10 cellular contexts compared by ENCODE assay signal in genomic region chr5:139862313-139862712, GRCh38.
DNase-seq lines count a peak whose midpoint lies in the region; ATAC-seq, FAIRE-seq and TF ChIP-seq lines count a peak whose summit lies in the region.
"Had no signal": no experiment of that assay in that cellular context is flagged by ENCODE, and none has a peak within 500 bp of the region (broad histone marks: within the 10 kb centered on the region; RNA-seq: fewer than 3 reads in every experiment).

No MANE protein-coding gene starts in this region.

- H3K9me3 Mint-ChIP-seq in HFFc6 = no peaks in the 10 kb centered on the region
- no peaks in the 10 kb centered on the region for H3K9me3 Mint-ChIP-seq in activated T-helper 17 cell treated with anti-CD3 and anti-CD28 coated beads, Interleukin-2, amount 50 U/mL, for 72 hours

- peaks cover 22% of the 10 kb centered on the region for H3K27me3 Mint-ChIP-seq in HFFc6 (ENCODE audit: insufficient read depth)
- peaks cover 13% of the 10 kb centered on the region for H3K27me3 Mint-ChIP-seq in activated T-helper 17 cell treated with anti-CD3 and anti-CD28 coated beads, Interleukin-2, amount 50 U/mL, for 72 hours

- no peaks in the 10 kb centered on the region for H3K4me1 Mint-ChIP-seq in HFFc6 (ENCODE audit: low read depth)
- H3K4me1 Mint-ChIP-seq in activated T-helper 17 cell treated with anti-CD3 and anti-CD28 coated beads, Interleukin-2, amount 50 U/mL, for 72 hours = no peaks in the 10 kb centered on the region

- no peaks in the 10 kb centered on the region for H3K36me3 ChIP-seq in GM06990 (ENCODE audit: control insufficient read depth, insufficient read depth, low read length)
- no peaks in the 10 kb centered on the region for H3K36me3 ChIP-seq in kidney (ENCODE audit: control insufficient read depth in 1 of 2, insufficient read depth in 2 of 2, low read length in 2 of 2)
- H3K36me3 ChIP-seq: breast epithelium had no signal

- no peak overlapping the region for H3K4me3 Mint-ChIP-seq in HFFc6
- H3K4me3 Mint-ChIP-seq in activated T-helper 17 cell treated with anti-CD3 and anti-CD28 coated beads, Interleukin-2, amount 50 U/mL, for 72 hours = no peak overlapping the region

- no peak overlapping the region; the same call in 1 of the 2 replicates for H3K27ac Mint-ChIP-seq in HFFc6
- no peak overlapping the region for H3K27ac Mint-ChIP-seq in activated T-helper 17 cell treated with anti-CD3 and anti-CD28 coated beads, Interleukin-2, amount 50 U/mL, for 72 hours

- H3K9ac ChIP-seq in kidney (ENCODE audit: low read length in 2 of 2) = no peak overlapping the region

- peaks cover 0 to 3% of the 10 kb centered on the region in 2 donors for H3K4me1 ChIP-seq in kidney (ENCODE audit: control insufficient read depth in 1 of 2, insufficient read depth in 1 of 2, low read depth in 1 of 2, low read length in 2 of 2)
- H3K4me1 ChIP-seq: breast epithelium had no signal

- no peak for FAIRE-seq in kidney (lab: Jason Lieb, UNC)

- ATAC-seq in activated T-helper 17 cell treated with anti-CD3 and anti-CD28 coated beads, Interleukin-2, amount 50 U/mL, for 72 hours (replicated peaks) = peak; percentile 52

- TF ChIP-seq CTCF in GM06990 (IDR thresholded peaks at IDR 0.05; ENCODE audit: insufficient read depth, low read length, poor library complexity, severe bottlenecking) = no peak
- no peak for TF ChIP-seq CTCF in HFFc6 (IDR thresholded peaks at IDR 0.05)
- no peak for TF ChIP-seq CTCF in kidney (IDR thresholded peaks at IDR 0.05; ENCODE audit: borderline replicate concordance, extremely low read depth, insufficient read depth)

- intact Hi-C loops in kidney (cut with DNase I) = no loop called here

- H3K9me3 ChIP-seq in kidney (ENCODE audit: control insufficient read depth in 1 of 2, low read length in 2 of 2) = no peaks in the 10 kb centered on the region
- H3K9me3 ChIP-seq: breast epithelium had no signal

- DNase-seq in GM06990 (ENCODE audit: extremely low read depth, insufficient read length) (peak; percentile 31), HFFc6 (peak; percentile 80), kidney (peak; percentile 22), hippocampal formation (lab: John Stamatoyannopoulos, UW) (no peak), kidney glomerular epithelial cell (lab: John Stamatoyannopoulos, UW) (no peak), NCI-H2227 treated with DMSO at 0.1 percent for 48 hours (lab: John Stamatoyannopoulos, UW) (no peak)
- DNase-seq in activated naive CD4-positive, alpha-beta T cell treated with Interleukin-2 at 50 U/mL for 16 hours = no peak
- DNase-seq: NCI-H2081 treated with DMSO at 0.1 percent for 48 hours had no signal

- H3K4me3 ChIP-seq in GM06990 (replicated peaks; ENCODE audit: low read depth, low read length) (no peak overlapping the region), kidney (ENCODE audit: low read length in 2 of 2) (no peak overlapping the region)
- H3K4me3 ChIP-seq: breast epithelium had no signal

- H3K27ac ChIP-seq in kidney (ENCODE audit: low read depth in 2 of 2, low read length in 2 of 2) = no peak overlapping the region

- no peaks in the 10 kb centered on the region for H3K36me3 Mint-ChIP-seq in HFFc6 (ENCODE audit: low read depth)
- H3K36me3 Mint-ChIP-seq in activated T-helper 17 cell treated with anti-CD3 and anti-CD28 coated beads, Interleukin-2, amount 50 U/mL, for 72 hours (ENCODE audit: low read depth) = no peaks in the 10 kb centered on the region

- no peaks in the 10 kb centered on the region; the same call in 1 of the 2 replicates for H3K27me3 ChIP-seq in GM06990 (replicated peaks; ENCODE audit: control insufficient read depth, insufficient read depth, low read length)
- H3K27me3 ChIP-seq: breast epithelium had no signal

Comparison
In these comparisons a context has a peak if more than half of its experiments do, and no peak if none do; other contexts are left out.
1. DNase-seq: peak in GM06990 (single experiment), HFFc6 (single experiment) and kidney (single experiment); none in activated naive CD4-positive, alpha-beta T cell treated with Interleukin-2 at 50 U/mL for 16 hours (single experiment), hippocampal formation (0 of 2), kidney glomerular epithelial cell (single experiment) and NCI-H2227 treated with DMSO at 0.1 percent for 48 hours (single experiment).